1 cellular context compared by ENCODE assay signal in the genomic region with DNA sequence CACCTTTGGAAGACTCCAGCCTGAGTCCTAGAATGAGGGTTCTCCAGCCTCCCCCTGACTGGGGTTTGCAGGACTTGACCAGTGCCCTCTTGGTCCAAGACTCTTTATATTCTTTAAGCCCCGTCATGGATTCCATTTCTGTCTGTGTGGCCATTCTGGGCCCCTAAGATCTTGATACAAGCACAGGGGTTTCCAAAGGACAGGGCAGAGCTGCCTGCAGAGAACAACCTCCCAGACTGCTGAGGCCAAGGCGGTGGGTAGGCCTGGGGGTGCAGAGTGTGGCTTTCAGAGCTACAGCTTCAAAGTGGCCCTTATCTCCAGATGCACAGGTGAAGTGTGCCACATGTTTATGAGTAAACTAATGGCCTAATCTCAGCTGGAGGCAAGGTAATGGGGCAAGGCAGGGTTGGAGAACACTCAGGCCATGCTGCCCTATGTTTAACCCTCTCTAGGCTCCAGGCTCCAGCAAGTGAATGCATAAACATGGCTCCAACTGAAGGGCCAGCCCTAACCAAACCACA.
TF ChIP-seq lines count a peak whose summit lies in the region.

No MANE protein-coding gene starts in this region.

TF ChIP-seq in endothelial cell of umbilical vein, 7 proteins besides CTCF, POLR2A, EP300 and RAD21 (continued from another document):
- no peak for TF ChIP-seq GATA2 (IDR thresholded peaks at IDR 0.05; ENCODE audit: insufficient read depth, insufficient read length, low read depth, low read length)
